Comparison of ENCODE assay signal across 10 cellular contexts in the genomic region with DNA sequence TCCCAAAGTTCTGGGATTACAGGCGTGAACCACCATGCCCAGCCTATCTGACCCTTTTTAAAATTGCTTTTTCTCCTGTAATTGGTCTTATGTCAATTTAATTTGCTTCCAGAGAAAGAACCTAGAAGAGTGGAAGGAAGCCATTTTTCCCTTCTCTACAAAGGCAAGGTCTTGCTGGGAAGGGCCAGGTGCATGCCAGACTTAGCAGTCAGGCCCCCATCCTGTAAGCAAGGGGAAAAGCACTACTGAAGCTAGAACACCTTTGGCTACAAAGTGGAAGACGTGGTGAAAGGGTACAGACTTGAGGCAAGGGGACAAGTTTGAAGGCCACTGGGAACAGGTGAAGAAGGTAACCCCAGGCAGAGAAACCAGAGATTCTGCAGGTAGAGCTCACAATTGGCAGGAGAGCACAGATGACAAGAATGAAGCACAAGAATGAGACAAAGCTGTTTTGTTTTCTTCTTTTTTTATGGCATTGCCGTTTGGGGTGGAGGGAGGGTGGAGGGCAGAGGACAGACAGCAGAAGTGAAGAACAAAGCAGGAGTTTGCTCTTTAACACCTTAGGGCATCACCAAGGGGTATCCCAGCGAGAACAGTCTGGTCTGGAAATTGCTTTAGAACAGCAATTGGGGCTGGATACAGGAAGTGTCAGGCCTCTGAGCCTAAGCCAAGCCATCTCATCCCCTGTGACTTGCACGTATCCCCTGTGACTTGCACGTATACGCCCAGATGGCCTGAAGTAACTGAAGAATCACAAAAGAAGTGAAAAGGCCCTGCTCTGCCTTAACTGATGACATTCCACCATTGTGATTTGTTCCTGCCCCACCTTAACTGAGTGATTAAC.
DNase-seq lines count a peak whose midpoint lies in the region; ATAC-seq and TF ChIP-seq lines count a peak whose summit lies in the region.
"Had no signal": no experiment of that assay in that cellular context is flagged by ENCODE, and none has a peak within 500 bp of the region (broad histone marks: within the 10 kb centered on the region; RNA-seq: fewer than 3 reads in every experiment).

No MANE protein-coding gene starts in this region.

- TF ChIP-seq POLR2A in testis (IDR thresholded peaks at IDR 0.05): no peak

- peak; percentile 13 to 23 for ATAC-seq in CD4-positive, CD25-positive, alpha-beta regulatory T cell (ENCODE audit: low read depth in 2 of 2)
- ATAC-seq in activated naive CD8-positive, alpha-beta T cell treated with anti-CD3 and anti-CD28 coated beads, Interleukin-2, amount 50 U/mL, for 24 hours: peak; percentile 53
- ATAC-seq in GM18502 (IDR thresholded peaks at IDR 0.05; ENCODE audit: poor library complexity, unreplicated experiment) (no peak), HG02642 (IDR thresholded peaks at IDR 0.05; ENCODE audit: poor library complexity, unreplicated experiment) (no peak), HG03045 (IDR thresholded peaks at IDR 0.05; ENCODE audit: unreplicated experiment) (no peak)

- H3K4me1 ChIP-seq in CD4-positive, CD25-positive, alpha-beta regulatory T cell (ENCODE audit: control insufficient read depth, insufficient read depth, low read length, poor library complexity, severe bottlenecking): peaks cover 75% of the 10 kb centered on the region
- H3K4me1 ChIP-seq in HUES64 (ENCODE audit: insufficient read depth, low read length): peaks cover 68% of the 10 kb centered on the region
- peaks cover 50% of the 10 kb centered on the region for H3K4me1 ChIP-seq in mucosa of stomach (ENCODE audit: control insufficient read depth, insufficient read depth, low read length)
- H3K4me1 ChIP-seq in testis: peaks cover 52% of the 10 kb centered on the region
- H3K4me1 ChIP-seq: SJSA1 had no signal

- H3K9ac ChIP-seq in HUES64 (ENCODE audit: low read depth, low read length) (peak overlapping the region; percentile 59), mucosa of stomach (ENCODE audit: low read length) (peak overlapping the region; percentile 16)

- no peaks in the 10 kb centered on the region for H3K9me3 ChIP-seq in CD4-positive, CD25-positive, alpha-beta regulatory T cell (ENCODE audit: control insufficient read depth in 2 of 2, low read length in 2 of 2)
- no peaks in the 10 kb centered on the region for H3K9me3 ChIP-seq in HUES64 (ENCODE audit: insufficient read depth, low read depth, low read length)
- H3K9me3 ChIP-seq in mucosa of stomach (ENCODE audit: control insufficient read depth, low read length): no peaks in the 10 kb centered on the region
- no peaks in the 10 kb centered on the region for H3K9me3 ChIP-seq in testis
- H3K9me3 ChIP-seq: SJSA1 had no signal

- H3K4me1 Mint-ChIP-seq in CD4-positive, CD25-positive, alpha-beta regulatory T cell: peaks cover 27 to 87% (median 75%) of the 10 kb centered on the region in 4 donors
- peaks cover 85% of the 10 kb centered on the region for H3K4me1 Mint-ChIP-seq in activated naive CD8-positive, alpha-beta T cell treated with anti-CD3 and anti-CD28 coated beads, Interleukin-2, amount 50 U/mL, for 24 hours

- peak overlapping the region; percentile 31 for H3K4me3 ChIP-seq in CD4-positive, CD25-positive, alpha-beta regulatory T cell (ENCODE audit: low read depth, low read length)
- 0 out of 2 replicates have a peak overlapping the region, but pooled peaks have one; percentile 2 for H3K4me3 ChIP-seq in HUES64 (ENCODE audit: low read length)
- no peak overlapping the region for H3K4me3 ChIP-seq in mucosa of stomach (ENCODE audit: low read length)
- no peak overlapping the region for H3K4me3 ChIP-seq in testis
- H3K4me3 ChIP-seq: SJSA1 had no signal

- TF ChIP-seq CTCF in testis (IDR thresholded peaks at IDR 0.05): no peak

- H3K27ac Mint-ChIP-seq in CD4-positive, CD25-positive, alpha-beta regulatory T cell: peak overlapping the region; percentile 91 to 100 (median 99)
- H3K27ac Mint-ChIP-seq in activated naive CD8-positive, alpha-beta T cell treated with anti-CD3 and anti-CD28 coated beads, Interleukin-2, amount 50 U/mL, for 24 hours: peak overlapping the region; percentile 86

- H3K27me3 ChIP-seq in CD4-positive, CD25-positive, alpha-beta regulatory T cell (ENCODE audit: control insufficient read depth, insufficient read depth, low read length): no peaks in the 10 kb centered on the region
- H3K27me3 ChIP-seq in HUES64 (ENCODE audit: insufficient read depth, low read length) (no peaks in the 10 kb centered on the region), mucosa of stomach (ENCODE audit: control insufficient read depth, insufficient read depth, low read length) (no peaks in the 10 kb centered on the region), testis (no peaks in the 10 kb centered on the region)
- H3K27me3 ChIP-seq: SJSA1 had no signal

- intact Hi-C loops in testis (cut with DNase I; ENCODE audit: low total_unique reads): no loop called here

- 28% methylated on average over 7 of the region's 7 CpGs for WGBS in HUES64
- 51 to 70% methylated on average over 7 of the region's 7 CpGs for WGBS in testis, 2 donors

- H3K9me3 Mint-ChIP-seq in CD4-positive, CD25-positive, alpha-beta regulatory T cell: peaks cover 0 to 1% (median 0%) of the 10 kb centered on the region in 7 donors
- no peaks in the 10 kb centered on the region for H3K9me3 Mint-ChIP-seq in activated naive CD8-positive, alpha-beta T cell treated with anti-CD3 and anti-CD28 coated beads, Interleukin-2, amount 50 U/mL, for 24 hours

- peak overlapping the region; percentile 40 to 81 (median 76) for H3K4me3 Mint-ChIP-seq in CD4-positive, CD25-positive, alpha-beta regulatory T cell
- peak overlapping the region; percentile 43 for H3K4me3 Mint-ChIP-seq in activated naive CD8-positive, alpha-beta T cell treated with anti-CD3 and anti-CD28 coated beads, Interleukin-2, amount 50 U/mL, for 24 hours

- no peaks in the 10 kb centered on the region for H3K36me3 ChIP-seq in CD4-positive, CD25-positive, alpha-beta regulatory T cell (ENCODE audit: control insufficient read depth, insufficient read depth, low read length)
- H3K36me3 ChIP-seq in HUES64 (ENCODE audit: insufficient read depth, low read length) (peaks cover 5% of the 10 kb centered on the region), mucosa of stomach (ENCODE audit: control insufficient read depth, insufficient read depth, low read length) (no peaks in the 10 kb centered on the region), testis (ENCODE audit: low read depth, missing control alignments) (no peaks in the 10 kb centered on the region)
- H3K36me3 ChIP-seq: SJSA1 had no signal

- peaks cover 16% of the 10 kb centered on the region for H3K36me3 Mint-ChIP-seq in CD4-positive, CD25-positive, alpha-beta regulatory T cell
- H3K36me3 Mint-ChIP-seq in activated naive CD8-positive, alpha-beta T cell treated with anti-CD3 and anti-CD28 coated beads, Interleukin-2, amount 50 U/mL, for 24 hours (ENCODE audit: low read depth): no peaks in the 10 kb centered on the region

- H3K27me3 Mint-ChIP-seq in CD4-positive, CD25-positive, alpha-beta regulatory T cell: no peaks in the 10 kb centered on the region
- no peaks in the 10 kb centered on the region for H3K27me3 Mint-ChIP-seq in activated naive CD8-positive, alpha-beta T cell treated with anti-CD3 and anti-CD28 coated beads, Interleukin-2, amount 50 U/mL, for 24 hours

- peak in 1 of 3 donors; percentile 67 for DNase-seq in CD4-positive, CD25-positive, alpha-beta regulatory T cell
- DNase-seq in activated naive CD8-positive, alpha-beta T cell treated with anti-CD3 and anti-CD28 coated beads, Interleukin-2, amount 50 U/mL, for 24 hours: no peak
- no peak for DNase-seq in testis
- DNase-seq: foreskin melanocyte had no signal

- peak overlapping the region; percentile 65 for H3K27ac ChIP-seq in CD4-positive, CD25-positive, alpha-beta regulatory T cell (ENCODE audit: insufficient read depth, low read length, poor library complexity, severe bottlenecking)
- H3K27ac ChIP-seq in HUES64 (ENCODE audit: low read depth, low read length) (peak overlapping the region; percentile 91), testis (peak overlapping the region in 1 of 2 donors; percentile 41)
- H3K27ac ChIP-seq: SJSA1 had no signal

Comparison
In these comparisons a context has a peak if more than half of its experiments do, and no peak if none do; other contexts are left out.
1. ATAC-seq: peak in CD4-positive, CD25-positive, alpha-beta regulatory T cell (2 of 2) and activated naive CD8-positive, alpha-beta T cell treated with anti-CD3 and anti-CD28 coated beads, Interleukin-2, amount 50 U/mL, for 24 hours (single experiment); none in GM18502 (single experiment), HG02642 (single experiment) and HG03045 (single experiment).
2. H3K4me3 ChIP-seq: peak in CD4-positive, CD25-positive, alpha-beta regulatory T cell (single experiment) and HUES64 (single experiment); none in mucosa of stomach (single experiment) and testis (0 of 2).